In genomic region chr11:116688202-116688540, GRCh38 we compare ENCODE assay signal across 23 cellular contexts.
"Had no signal": no experiment of that assay in that cellular context is flagged by ENCODE, and none has a peak within 500 bp of the region (broad histone marks: within the 10 kb centered on the region; RNA-seq: fewer than 3 reads in every experiment).

No MANE protein-coding gene starts in this region.

- H3K4me2 ChIP-seq: hepatocyte had no signal

- H3K36me3 ChIP-seq: prostate gland, transverse colon, vagina had no signal

- H3K4me1 ChIP-seq: prostate gland, vagina had no signal

- DNase-seq: activated B cell treated with CpG ODN at 0.5 μM for 24 hours; activated CD4-positive, alpha-beta memory T cell treated with anti-CD3 and anti-CD28 coated beads for 36 hours; activated CD4-positive, alpha-beta T cell treated with anti-CD3 and anti-CD28 coated beads for 4 hours; activated CD8-positive, alpha-beta memory T cell treated with anti-CD3 and anti-CD28 coated beads, Interleukin-2, amount 10 ng/mL, durations not matched to agents 7 days and 5 days; activated naive CD4-positive, alpha-beta T cell treated with Interleukin-2 at 50 U/mL for 16 hours; activated naive CD8-positive, alpha-beta T cell treated with anti-CD3 and anti-CD28 coated beads, Interleukin-2, amount 10 ng/mL, durations not matched to agents 7 days and 5 days; amygdala; body of pancreas; caudate nucleus; effector memory CD8-positive, alpha-beta T cell; immature natural killer cell; kidney glomerular epithelial cell; left ventricle myocardium superior; mucosa of descending colon; naive B cell; right cardiac atrium; transverse colon had no signal

- H2AFZ ChIP-seq: hepatocyte had no signal

- H3K9me3 ChIP-seq: body of pancreas, mucosa of descending colon, prostate gland, transverse colon, vagina had no signal

- H3K4me3 Mint-ChIP-seq: activated B cell treated with CpG ODN at 0.5 μM for 24 hours; activated CD4-positive, alpha-beta memory T cell treated with anti-CD3 and anti-CD28 coated beads for 36 hours; activated CD8-positive, alpha-beta memory T cell treated with anti-CD3 and anti-CD28 coated beads, Interleukin-2, amount 10 ng/mL, durations not matched to agents 7 days and 5 days; activated naive CD8-positive, alpha-beta T cell treated with anti-CD3 and anti-CD28 coated beads, Interleukin-2, amount 10 ng/mL, durations not matched to agents 7 days and 5 days; activated T-helper 17 cell treated with anti-CD3 and anti-CD28 coated beads, Interleukin-2, amount 50 U/mL, for 72 hours; effector memory CD8-positive, alpha-beta T cell; immature natural killer cell; naive B cell; neural crest cell; stimulated activated naive CD8-positive, alpha-beta T cell treated with anti-CD3 and anti-CD28 coated beads, Interleukin-15, Interleukin-2, amounts not matched to agents 100 ng/mL and 50 ng/mL, for 24 hours had no signal

- H3K27ac Mint-ChIP-seq: activated B cell treated with CpG ODN at 0.5 μM for 24 hours; activated CD4-positive, alpha-beta memory T cell treated with anti-CD3 and anti-CD28 coated beads for 36 hours; activated CD8-positive, alpha-beta memory T cell treated with anti-CD3 and anti-CD28 coated beads, Interleukin-2, amount 10 ng/mL, durations not matched to agents 7 days and 5 days; activated naive CD8-positive, alpha-beta T cell treated with anti-CD3 and anti-CD28 coated beads, Interleukin-2, amount 10 ng/mL, durations not matched to agents 7 days and 5 days; activated T-helper 17 cell treated with anti-CD3 and anti-CD28 coated beads, Interleukin-2, amount 50 U/mL, for 72 hours; effector memory CD8-positive, alpha-beta T cell; immature natural killer cell; stimulated activated naive CD8-positive, alpha-beta T cell treated with anti-CD3 and anti-CD28 coated beads, Interleukin-15, Interleukin-2, amounts not matched to agents 100 ng/mL and 50 ng/mL, for 24 hours had no signal

- H3K27me3 ChIP-seq: body of pancreas, transverse colon, vagina had no signal

- H3K36me3 Mint-ChIP-seq: activated CD4-positive, alpha-beta memory T cell treated with anti-CD3 and anti-CD28 coated beads for 36 hours; activated CD8-positive, alpha-beta memory T cell treated with anti-CD3 and anti-CD28 coated beads, Interleukin-2, amount 10 ng/mL, durations not matched to agents 7 days and 5 days; activated naive CD8-positive, alpha-beta T cell treated with anti-CD3 and anti-CD28 coated beads, Interleukin-2, amount 10 ng/mL, durations not matched to agents 7 days and 5 days; immature natural killer cell; naive B cell had no signal

- H3K79me2 ChIP-seq: hepatocyte had no signal

- H3K4me1 Mint-ChIP-seq: activated CD8-positive, alpha-beta memory T cell treated with anti-CD3 and anti-CD28 coated beads, Interleukin-2, amount 10 ng/mL, durations not matched to agents 7 days and 5 days; activated naive CD8-positive, alpha-beta T cell treated with anti-CD3 and anti-CD28 coated beads, Interleukin-2, amount 10 ng/mL, durations not matched to agents 7 days and 5 days; activated T-helper 17 cell treated with anti-CD3 and anti-CD28 coated beads, Interleukin-2, amount 50 U/mL, for 72 hours; immature natural killer cell had no signal

- H3K9me3 Mint-ChIP-seq: activated naive CD8-positive, alpha-beta T cell treated with anti-CD3 and anti-CD28 coated beads, Interleukin-2, amount 10 ng/mL, durations not matched to agents 7 days and 5 days; effector memory CD8-positive, alpha-beta T cell; immature natural killer cell; neural crest cell; stimulated activated naive CD8-positive, alpha-beta T cell treated with anti-CD3 and anti-CD28 coated beads, Interleukin-15, Interleukin-2, amounts not matched to agents 100 ng/mL and 50 ng/mL, for 24 hours had no signal

- H3K4me3 ChIP-seq: body of pancreas, hepatocyte, mucosa of descending colon, prostate gland, transverse colon, vagina had no signal

- H3K27ac ChIP-seq: body of pancreas, hepatocyte, prostate gland, transverse colon, vagina had no signal

- ATAC-seq: activated CD8-positive, alpha-beta memory T cell treated with anti-CD3 and anti-CD28 coated beads, Interleukin-2, amount 10 ng/mL, durations not matched to agents 7 days and 5 days; activated T-helper 17 cell treated with anti-CD3 and anti-CD28 coated beads, Interleukin-2, amount 50 U/mL, for 72 hours; body of pancreas; effector memory CD8-positive, alpha-beta T cell; left ventricle myocardium superior; mucosa of descending colon; right cardiac atrium had no signal
